15 cellular contexts compared by ENCODE assay signal in genomic region chr9:111939322-111939721, GRCh38. TPM values are rescaled to one million over a fixed set of nuclear protein-coding genes. Genes with fewer than 3 reads are reported as not detected.
DNase-seq lines count a peak whose midpoint lies in the region; ATAC-seq and TF ChIP-seq lines count a peak whose summit lies in the region.
"Had no signal": no experiment of that assay in that cellular context is flagged by ENCODE, and none has a peak within 500 bp of the region (broad histone marks: within the 10 kb centered on the region; RNA-seq: fewer than 3 reads in every experiment).

No MANE protein-coding gene starts in this region.

- no peak overlapping the region for H3K27ac ChIP-seq in CD4-positive, alpha-beta T cell (ENCODE audit: low read depth, low read length)
- H3K27ac ChIP-seq: C4-2B, gastrocnemius medialis had no signal

- H3K9me3 Mint-ChIP-seq in CD4-positive, alpha-beta T cell, result peaks cover 3% of the 10 kb centered on the region
- no peaks in the 10 kb centered on the region for H3K9me3 Mint-ChIP-seq in activated naive CD8-positive, alpha-beta T cell (ENCODE audit: low read depth)
- H3K9me3 Mint-ChIP-seq in naive thymus-derived CD8-positive, alpha-beta T cell, result peaks cover 0 to 14% (median 0%) of the 10 kb centered on the region in 9 donors

- intact Hi-C loops in CD4-positive, alpha-beta T cell (cut with DNase I, micrococcal nuclease), result loop anchor here in 1 of 2 experiments (5.0 kb wide), 1 partner anchor 93 kb away; no protein-coding TSS in a partner anchor

- H3K27me3 ChIP-seq in CD4-positive, alpha-beta T cell (ENCODE audit: control insufficient read depth, insufficient read depth, low read length), result no peaks in the 10 kb centered on the region
- H3K27me3 ChIP-seq: adrenal gland, gastrocnemius medialis, left lung had no signal

- CTCF ChIA-PET in CD4-positive, alpha-beta T cell (lab: Charles Lee), result no interaction called here

- peaks cover 35% of the 10 kb centered on the region for H3K4me1 Mint-ChIP-seq in CD4-positive, alpha-beta T cell (ENCODE audit: low read depth)
- peaks cover 31% of the 10 kb centered on the region for H3K4me1 Mint-ChIP-seq in activated naive CD8-positive, alpha-beta T cell (ENCODE audit: low read depth)
- H3K4me1 Mint-ChIP-seq in naive thymus-derived CD8-positive, alpha-beta T cell, result peaks cover 22 to 37% (median 31%) of the 10 kb centered on the region in 4 donors

- no peak for ATAC-seq in CD4-positive, alpha-beta T cell (ENCODE audit: poor library complexity)
- no peak for ATAC-seq in naive thymus-derived CD8-positive, alpha-beta T cell
- ATAC-seq: gastrocnemius medialis, left lung had no signal

- DNase-seq in CD4-positive, alpha-beta T cell, result no peak
- DNase-seq in ELR (ENCODE audit: low read depth) (peak; percentile 42), GOT3 (lab: John Stamatoyannopoulos, UW) (no peak), NOMO-1 treated with DMSO at 0.1 percent for 48 hours (lab: John Stamatoyannopoulos, UW; ENCODE audit: unreplicated experiment) (no peak)
- DNase-seq in naive thymus-derived CD8-positive, alpha-beta T cell, result no peak
- no peak for DNase-seq in central memory CD4-positive, alpha-beta T cell
- DNase-seq: adrenal gland, gastrocnemius medialis, left lung, MM.1S, NCI-H2029, NCI-H526, substantia nigra had no signal

- H3K36me3 Mint-ChIP-seq in CD4-positive, alpha-beta T cell (ENCODE audit: low read depth), result peaks cover 20% of the 10 kb centered on the region
- H3K36me3 Mint-ChIP-seq in activated naive CD8-positive, alpha-beta T cell, result peaks cover 10% of the 10 kb centered on the region
- H3K36me3 Mint-ChIP-seq in naive thymus-derived CD8-positive, alpha-beta T cell, result peaks cover 0 to 14% (median 7%) of the 10 kb centered on the region in 3 donors

- H3K4me3 Mint-ChIP-seq in CD4-positive, alpha-beta T cell, result peak overlapping the region; percentile 56
- H3K4me3 Mint-ChIP-seq in activated naive CD8-positive, alpha-beta T cell, result peak overlapping the region; percentile 46
- H3K4me3 Mint-ChIP-seq in naive thymus-derived CD8-positive, alpha-beta T cell, result peak overlapping the region in 5 of 10 donors; percentile 28 to 80 (median 67)

- no peak for TF ChIP-seq CTCF in CD4-positive, alpha-beta T cell (IDR thresholded peaks at IDR 0.05)

- POLR2A ChIA-PET in CD4-positive, alpha-beta T cell (lab: Charles Lee), result interaction anchor here (0.8 to 1.2 kb wide), 2 partner anchors 16 to 308 kb away, joined by 4 to 6 read pairs; partner anchors contain the start of gene DNAJC25
- POLR2A ChIA-PET in naive thymus-derived CD8-positive, alpha-beta T cell (lab: Charles Lee), result no interaction called here

- peak overlapping the region; percentile 87 for H3K27ac Mint-ChIP-seq in CD4-positive, alpha-beta T cell
- no peak overlapping the region for H3K27ac Mint-ChIP-seq in activated naive CD8-positive, alpha-beta T cell
- H3K27ac Mint-ChIP-seq in naive thymus-derived CD8-positive, alpha-beta T cell, result peak overlapping the region in 7 of 10 donors; percentile 25 to 84 (median 60)

- H3K9me3 ChIP-seq in CD4-positive, alpha-beta T cell (ENCODE audit: control insufficient read depth, low read length), result no peaks in the 10 kb centered on the region
- H3K9me3 ChIP-seq: adrenal gland, gastrocnemius medialis, left lung had no signal

- H3K27me3 Mint-ChIP-seq in CD4-positive, alpha-beta T cell, result no peaks in the 10 kb centered on the region
- H3K27me3 Mint-ChIP-seq in activated naive CD8-positive, alpha-beta T cell, result no peaks in the 10 kb centered on the region
- no peaks in the 10 kb centered on the region for H3K27me3 Mint-ChIP-seq in naive thymus-derived CD8-positive, alpha-beta T cell

RNA-seq across cellular contexts. Expression of gene UGCG, which starts 42.7 kb away (rescaled TPM):
- total RNA-seq in CD4-positive, alpha-beta T cell, result 10 to 100 TPM; 42.1 to 44.0 TPM
- 10 to 100 TPM; 15.6 to 21.6 TPM for total RNA-seq in naive thymus-derived CD8-positive, alpha-beta T cell
- 1 to 10 TPM; 5.7 to 7.8 (median 6.1) TPM for polyA plus RNA-seq in naive thymus-derived CD8-positive, alpha-beta T cell
